ENCODE assay signal across 1 cellular context in the genomic region with DNA sequence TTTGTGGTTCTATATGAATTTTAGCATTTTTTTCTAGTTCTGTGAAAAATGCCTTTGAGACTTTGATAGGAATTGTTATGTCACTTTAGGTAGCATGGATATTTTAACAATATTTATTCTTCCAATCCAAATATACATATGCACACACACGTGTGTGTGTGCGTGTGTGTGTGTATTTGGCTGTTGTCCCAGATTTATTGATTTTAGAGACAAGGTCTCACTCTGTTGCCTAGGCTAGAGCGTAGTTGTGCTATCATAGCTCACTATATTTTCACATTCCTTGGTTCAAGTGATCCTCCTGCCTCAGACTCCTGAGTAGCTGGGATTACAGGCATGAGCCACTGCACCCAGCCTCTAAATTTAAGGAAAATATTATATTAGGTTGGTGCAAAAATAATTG.
TF ChIP-seq lines count a peak whose summit lies in the region.

No MANE protein-coding gene starts in this region.

TF ChIP-seq in HepG2, 621 proteins besides CTCF, POLR2A, EP300 and RAD21 (continued from another document):
- TF ChIP-seq, protein P1, sequence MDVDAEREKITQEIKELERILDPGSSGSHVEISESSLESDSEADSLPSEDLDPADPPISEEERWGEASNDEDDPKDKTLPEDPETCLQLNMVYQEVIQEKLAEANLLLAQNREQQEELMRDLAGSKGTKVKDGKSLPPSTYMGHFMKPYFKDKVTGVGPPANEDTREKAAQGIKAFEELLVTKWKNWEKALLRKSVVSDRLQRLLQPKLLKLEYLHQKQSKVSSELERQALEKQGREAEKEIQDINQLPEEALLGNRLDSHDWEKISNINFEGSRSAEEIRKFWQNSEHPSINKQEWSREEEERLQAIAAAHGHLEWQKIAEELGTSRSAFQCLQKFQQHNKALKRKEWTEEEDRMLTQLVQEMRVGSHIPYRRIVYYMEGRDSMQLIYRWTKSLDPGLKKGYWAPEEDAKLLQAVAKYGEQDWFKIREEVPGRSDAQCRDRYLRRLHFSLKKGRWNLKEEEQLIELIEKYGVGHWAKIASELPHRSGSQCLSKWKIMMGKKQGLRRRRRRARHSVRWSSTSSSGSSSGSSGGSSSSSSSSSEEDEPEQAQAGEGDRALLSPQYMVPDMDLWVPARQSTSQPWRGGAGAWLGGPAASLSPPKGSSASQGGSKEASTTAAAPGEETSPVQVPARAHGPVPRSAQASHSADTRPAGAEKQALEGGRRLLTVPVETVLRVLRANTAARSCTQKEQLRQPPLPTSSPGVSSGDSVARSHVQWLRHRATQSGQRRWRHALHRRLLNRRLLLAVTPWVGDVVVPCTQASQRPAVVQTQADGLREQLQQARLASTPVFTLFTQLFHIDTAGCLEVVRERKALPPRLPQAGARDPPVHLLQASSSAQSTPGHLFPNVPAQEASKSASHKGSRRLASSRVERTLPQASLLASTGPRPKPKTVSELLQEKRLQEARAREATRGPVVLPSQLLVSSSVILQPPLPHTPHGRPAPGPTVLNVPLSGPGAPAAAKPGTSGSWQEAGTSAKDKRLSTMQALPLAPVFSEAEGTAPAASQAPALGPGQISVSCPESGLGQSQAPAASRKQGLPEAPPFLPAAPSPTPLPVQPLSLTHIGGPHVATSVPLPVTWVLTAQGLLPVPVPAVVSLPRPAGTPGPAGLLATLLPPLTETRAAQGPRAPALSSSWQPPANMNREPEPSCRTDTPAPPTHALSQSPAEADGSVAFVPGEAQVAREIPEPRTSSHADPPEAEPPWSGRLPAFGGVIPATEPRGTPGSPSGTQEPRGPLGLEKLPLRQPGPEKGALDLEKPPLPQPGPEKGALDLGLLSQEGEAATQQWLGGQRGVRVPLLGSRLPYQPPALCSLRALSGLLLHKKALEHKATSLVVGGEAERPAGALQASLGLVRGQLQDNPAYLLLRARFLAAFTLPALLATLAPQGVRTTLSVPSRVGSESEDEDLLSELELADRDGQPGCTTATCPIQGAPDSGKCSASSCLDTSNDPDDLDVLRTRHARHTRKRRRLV (CRISPR knock-in tag; IDR thresholded peaks at IDR 0.05), result no peak
- TF ChIP-seq, protein P2, sequence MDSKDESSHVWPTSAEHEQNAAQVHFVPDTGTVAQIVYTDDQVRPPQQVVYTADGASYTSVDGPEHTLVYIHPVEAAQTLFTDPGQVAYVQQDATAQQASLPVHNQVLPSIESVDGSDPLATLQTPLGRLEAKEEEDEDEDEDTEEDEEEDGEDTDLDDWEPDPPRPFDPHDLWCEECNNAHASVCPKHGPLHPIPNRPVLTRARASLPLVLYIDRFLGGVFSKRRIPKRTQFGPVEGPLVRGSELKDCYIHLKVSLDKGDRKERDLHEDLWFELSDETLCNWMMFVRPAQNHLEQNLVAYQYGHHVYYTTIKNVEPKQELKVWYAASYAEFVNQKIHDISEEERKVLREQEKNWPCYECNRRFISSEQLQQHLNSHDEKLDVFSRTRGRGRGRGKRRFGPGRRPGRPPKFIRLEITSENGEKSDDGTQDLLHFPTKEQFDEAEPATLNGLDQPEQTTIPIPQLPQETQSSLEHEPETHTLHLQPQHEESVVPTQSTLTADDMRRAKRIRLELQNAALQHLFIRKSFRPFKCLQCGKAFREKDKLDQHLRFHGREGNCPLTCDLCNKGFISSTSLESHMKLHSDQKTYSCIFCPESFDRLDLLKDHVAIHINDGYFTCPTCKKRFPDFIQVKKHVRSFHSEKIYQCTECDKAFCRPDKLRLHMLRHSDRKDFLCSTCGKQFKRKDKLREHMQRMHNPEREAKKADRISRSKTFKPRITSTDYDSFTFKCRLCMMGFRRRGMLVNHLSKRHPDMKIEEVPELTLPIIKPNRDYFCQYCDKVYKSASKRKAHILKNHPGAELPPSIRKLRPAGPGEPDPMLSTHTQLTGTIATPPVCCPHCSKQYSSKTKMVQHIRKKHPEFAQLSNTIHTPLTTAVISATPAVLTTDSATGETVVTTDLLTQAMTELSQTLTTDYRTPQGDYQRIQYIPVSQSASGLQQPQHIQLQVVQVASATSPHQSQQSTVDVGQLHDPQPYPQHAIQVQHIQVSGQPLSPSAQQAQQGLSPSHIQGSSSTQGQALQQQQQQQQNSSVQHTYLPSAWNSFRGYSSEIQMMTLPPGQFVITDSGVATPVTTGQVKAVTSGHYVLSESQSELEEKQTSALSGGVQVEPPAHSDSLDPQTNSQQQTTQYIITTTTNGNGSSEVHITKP (CRISPR knock-in tag; IDR thresholded peaks at IDR 0.05; ENCODE audit: low read depth), result no peak
- TF ChIP-seq TSC22D2 (CRISPR knock-in tag; IDR thresholded peaks at IDR 0.05; ENCODE audit: borderline replicate concordance), result no peak
- no peak for TF ChIP-seq HOXA3 (CRISPR knock-in tag; IDR thresholded peaks at IDR 0.05)
- TF ChIP-seq XRCC5 (optimal IDR thresholded peaks at IDR 0.05; ENCODE audit: low read length), result no peak
- no peak for TF ChIP-seq HCFC1 (IDR thresholded peaks at IDR 0.05; ENCODE audit: low read depth, low read length)
- TF ChIP-seq BCL6 (CRISPR knock-in tag; IDR thresholded peaks at IDR 0.05), result peak; percentile 40; the same call in 1 of the 2 replicates
- no peak for TF ChIP-seq ZSCAN31 (CRISPR knock-in tag; IDR thresholded peaks at IDR 0.05; ENCODE audit: low read depth)
- no peak for TF ChIP-seq ZBTB20 (CRISPR knock-in tag; IDR thresholded peaks at IDR 0.05; ENCODE audit: borderline replicate concordance, low read depth)
- TF ChIP-seq ZNF549 (CRISPR knock-in tag; IDR thresholded peaks at IDR 0.05), result no peak
- no peak for TF ChIP-seq TGIF2 (CRISPR knock-in tag; IDR thresholded peaks at IDR 0.05)
- TF ChIP-seq RCOR2 (CRISPR knock-in tag; IDR thresholded peaks at IDR 0.05), result no peak
- TF ChIP-seq ETV6 (CRISPR knock-in tag; conservative IDR thresholded peaks at IDR 0.05), result no peak
- TF ChIP-seq, protein P3, sequence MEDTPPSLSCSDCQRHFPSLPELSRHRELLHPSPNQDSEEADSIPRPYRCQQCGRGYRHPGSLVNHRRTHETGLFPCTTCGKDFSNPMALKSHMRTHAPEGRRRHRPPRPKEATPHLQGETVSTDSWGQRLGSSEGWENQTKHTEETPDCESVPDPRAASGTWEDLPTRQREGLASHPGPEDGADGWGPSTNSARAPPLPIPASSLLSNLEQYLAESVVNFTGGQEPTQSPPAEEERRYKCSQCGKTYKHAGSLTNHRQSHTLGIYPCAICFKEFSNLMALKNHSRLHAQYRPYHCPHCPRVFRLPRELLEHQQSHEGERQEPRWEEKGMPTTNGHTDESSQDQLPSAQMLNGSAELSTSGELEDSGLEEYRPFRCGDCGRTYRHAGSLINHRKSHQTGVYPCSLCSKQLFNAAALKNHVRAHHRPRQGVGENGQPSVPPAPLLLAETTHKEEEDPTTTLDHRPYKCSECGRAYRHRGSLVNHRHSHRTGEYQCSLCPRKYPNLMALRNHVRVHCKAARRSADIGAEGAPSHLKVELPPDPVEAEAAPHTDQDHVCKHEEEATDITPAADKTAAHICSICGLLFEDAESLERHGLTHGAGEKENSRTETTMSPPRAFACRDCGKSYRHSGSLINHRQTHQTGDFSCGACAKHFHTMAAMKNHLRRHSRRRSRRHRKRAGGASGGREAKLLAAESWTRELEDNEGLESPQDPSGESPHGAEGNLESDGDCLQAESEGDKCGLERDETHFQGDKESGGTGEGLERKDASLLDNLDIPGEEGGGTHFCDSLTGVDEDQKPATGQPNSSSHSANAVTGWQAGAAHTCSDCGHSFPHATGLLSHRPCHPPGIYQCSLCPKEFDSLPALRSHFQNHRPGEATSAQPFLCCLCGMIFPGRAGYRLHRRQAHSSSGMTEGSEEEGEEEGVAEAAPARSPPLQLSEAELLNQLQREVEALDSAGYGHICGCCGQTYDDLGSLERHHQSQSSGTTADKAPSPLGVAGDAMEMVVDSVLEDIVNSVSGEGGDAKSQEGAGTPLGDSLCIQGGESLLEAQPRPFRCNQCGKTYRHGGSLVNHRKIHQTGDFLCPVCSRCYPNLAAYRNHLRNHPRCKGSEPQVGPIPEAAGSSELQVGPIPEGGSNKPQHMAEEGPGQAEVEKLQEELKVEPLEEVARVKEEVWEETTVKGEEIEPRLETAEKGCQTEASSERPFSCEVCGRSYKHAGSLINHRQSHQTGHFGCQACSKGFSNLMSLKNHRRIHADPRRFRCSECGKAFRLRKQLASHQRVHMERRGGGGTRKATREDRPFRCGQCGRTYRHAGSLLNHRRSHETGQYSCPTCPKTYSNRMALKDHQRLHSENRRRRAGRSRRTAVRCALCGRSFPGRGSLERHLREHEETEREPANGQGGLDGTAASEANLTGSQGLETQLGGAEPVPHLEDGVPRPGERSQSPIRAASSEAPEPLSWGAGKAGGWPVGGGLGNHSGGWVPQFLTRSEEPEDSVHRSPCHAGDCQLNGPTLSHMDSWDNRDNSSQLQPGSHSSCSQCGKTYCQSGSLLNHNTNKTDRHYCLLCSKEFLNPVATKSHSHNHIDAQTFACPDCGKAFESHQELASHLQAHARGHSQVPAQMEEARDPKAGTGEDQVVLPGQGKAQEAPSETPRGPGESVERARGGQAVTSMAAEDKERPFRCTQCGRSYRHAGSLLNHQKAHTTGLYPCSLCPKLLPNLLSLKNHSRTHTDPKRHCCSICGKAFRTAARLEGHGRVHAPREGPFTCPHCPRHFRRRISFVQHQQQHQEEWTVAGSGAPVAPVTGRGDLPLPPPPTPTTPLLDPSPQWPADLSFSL (CRISPR knock-in tag; IDR thresholded peaks at IDR 0.05), result no peak
- TF ChIP-seq, protein P4, sequence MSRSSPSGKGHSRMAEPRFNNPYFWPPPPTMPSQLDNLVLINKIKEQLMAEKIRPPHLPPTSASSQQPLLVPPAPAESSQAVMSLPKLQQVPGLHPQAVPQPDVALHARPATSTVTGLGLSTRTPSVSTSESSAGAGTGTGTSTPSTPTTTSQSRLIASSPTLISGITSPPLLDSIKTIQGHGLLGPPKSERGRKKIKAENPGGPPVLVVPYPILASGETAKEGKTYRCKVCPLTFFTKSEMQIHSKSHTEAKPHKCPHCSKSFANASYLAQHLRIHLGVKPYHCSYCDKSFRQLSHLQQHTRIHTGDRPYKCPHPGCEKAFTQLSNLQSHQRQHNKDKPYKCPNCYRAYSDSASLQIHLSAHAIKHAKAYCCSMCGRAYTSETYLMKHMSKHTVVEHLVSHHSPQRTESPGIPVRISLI (CRISPR knock-in tag; IDR thresholded peaks at IDR 0.05; ENCODE audit: borderline replicate concordance), result no peak
- no peak for TF ChIP-seq MAFK (conservative IDR thresholded peaks at IDR 0.05 in 1 of 2, IDR thresholded peaks at IDR 0.05 in 1 of 2; ENCODE audit: low read length in 2 of 2)
